In the genomic region with DNA sequence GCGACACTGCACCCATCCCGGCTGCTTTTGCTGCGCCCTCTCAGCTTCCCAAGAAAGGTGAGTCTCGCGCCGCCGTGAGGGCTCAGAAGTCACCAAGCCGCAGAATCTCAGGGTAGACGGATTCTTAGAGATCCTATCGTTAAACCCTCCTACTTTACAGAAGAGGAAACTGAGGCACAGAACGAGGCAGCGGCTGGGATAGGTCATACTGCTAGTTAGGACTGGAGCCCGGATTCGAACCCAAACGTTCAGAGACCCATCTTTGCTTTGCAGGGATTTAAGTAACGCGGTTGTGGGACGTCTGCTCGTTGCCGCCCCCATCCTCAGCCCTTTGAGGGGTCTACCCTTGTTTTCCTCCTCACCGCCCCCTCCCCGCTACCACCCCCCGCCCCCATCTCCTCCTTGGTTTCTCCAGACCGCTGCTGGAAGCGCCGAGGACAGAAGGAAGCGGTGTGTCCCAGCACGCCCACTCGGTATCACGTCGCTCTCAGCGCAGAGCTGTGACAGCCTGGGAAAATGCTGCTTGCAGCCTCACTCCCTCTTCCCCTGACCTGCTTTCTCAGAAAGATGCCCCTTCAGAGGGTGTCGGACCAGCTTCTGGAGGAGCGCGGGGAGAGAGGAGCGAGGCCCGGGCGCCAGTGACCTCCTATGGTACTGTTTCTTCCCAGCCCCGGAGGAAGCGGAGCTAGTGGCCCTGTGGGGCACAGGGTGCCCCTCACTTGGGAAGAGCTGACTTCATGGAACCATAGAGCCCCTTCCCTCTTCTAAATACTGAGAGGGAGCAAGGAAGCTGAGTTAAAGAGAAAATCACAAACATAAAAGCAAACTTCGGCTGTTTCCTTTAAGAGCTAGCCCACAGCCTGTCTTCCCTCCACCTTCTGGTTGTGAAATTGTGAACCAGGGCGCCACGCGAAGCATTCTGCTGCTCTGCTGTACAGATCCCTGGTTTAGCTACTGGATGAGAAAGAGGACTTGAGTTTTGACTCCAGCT, we compare ENCODE assay signal across 7 cellular contexts. TPM values are rescaled to one million over a fixed set of nuclear protein-coding genes. Genes with fewer than 3 reads are reported as not detected.
DNase-seq lines count a peak whose midpoint lies in the region; ATAC-seq, FAIRE-seq and TF ChIP-seq lines count a peak whose summit lies in the region.

No MANE protein-coding gene starts in this region.

- H3K9ac ChIP-seq in HUES6 (ENCODE audit: low read length): peak overlapping the region; percentile 46
- H3K9ac ChIP-seq in kidney (ENCODE audit: low read length in 2 of 2): peak overlapping the region; percentile 72 to 74

- FAIRE-seq in kidney (lab: Jason Lieb, UNC) (no peak), small intestine (lab: Jason Lieb, UNC) (no peak)

- H3K27me3 ChIP-seq in HUES6 (ENCODE audit: control insufficient read depth, insufficient read depth, low read length): peaks cover 71% of the 10 kb centered on the region
- no peaks in the 10 kb centered on the region for H3K27me3 ChIP-seq in small intestine (ENCODE audit: control insufficient read depth in 2 of 2, insufficient read depth in 2 of 2, low read length in 2 of 2)

- ATAC-seq in GM18502 (IDR thresholded peaks at IDR 0.05; ENCODE audit: poor library complexity, unreplicated experiment): peak; percentile 34

- TF ChIP-seq CTCF in VCaP (conservative IDR thresholded peaks at IDR 0.05) (no peak), kidney (IDR thresholded peaks at IDR 0.05; ENCODE audit: borderline replicate concordance, extremely low read depth, insufficient read depth) (no peak)

- H3K36me3 ChIP-seq in HUES6 (ENCODE audit: control insufficient read depth, insufficient read depth, low read length): no peaks in the 10 kb centered on the region
- H3K36me3 ChIP-seq in kidney (ENCODE audit: control insufficient read depth in 1 of 2, insufficient read depth in 2 of 2, low read length in 2 of 2): no peaks in the 10 kb centered on the region
- no peaks in the 10 kb centered on the region for H3K36me3 ChIP-seq in small intestine (ENCODE audit: control insufficient read depth in 2 of 2, insufficient read depth in 2 of 2, low read length in 2 of 2)

- H3K4me1 ChIP-seq in HUES6 (ENCODE audit: control insufficient read depth, insufficient read depth, low read length) (no peaks in the 10 kb centered on the region), kidney (ENCODE audit: control insufficient read depth in 1 of 2, insufficient read depth in 1 of 2, low read depth in 1 of 2, low read length in 2 of 2) (peaks cover 0 to 3% of the 10 kb centered on the region in 2 donors), small intestine (ENCODE audit: control insufficient read depth in 2 of 2, insufficient read depth in 1 of 2, low read depth in 1 of 2, low read length in 1 of 2) (no peaks in the 10 kb centered on the region)

- H3K4me3 ChIP-seq in HUES6 (ENCODE audit: low read depth, low read length) (peak overlapping the region; percentile 66), kidney (ENCODE audit: low read length in 2 of 2) (peak overlapping the region; percentile 81 to 88), small intestine (ENCODE audit: low read depth in 1 of 2, low read length in 2 of 2) (peak overlapping the region; percentile 34 to 67)

- H3K9me3 ChIP-seq in HUES6 (ENCODE audit: control insufficient read depth, insufficient read depth, low read depth, low read length): no peaks in the 10 kb centered on the region
- no peaks in the 10 kb centered on the region for H3K9me3 ChIP-seq in kidney (ENCODE audit: control insufficient read depth in 1 of 2, low read length in 2 of 2)
- no peaks in the 10 kb centered on the region for H3K9me3 ChIP-seq in small intestine (ENCODE audit: control insufficient read depth, low read depth)

- WGBS in small intestine, 3 donors: 0 to 1% (median 1%) methylated on average over 41 to 44 of the region's 44 CpGs

- DNase-seq in cerebellar cortex (ENCODE audit: low spot score) (peak; percentile 35), kidney (peak; percentile 75), small intestine (peak; percentile 37), MV-4-11 (lab: John Stamatoyannopoulos, UW) (no peak)

- intact Hi-C loops in kidney (cut with DNase I): no loop called here

- H3K27ac ChIP-seq in HUES6 (ENCODE audit: low read depth, low read length): no peak overlapping the region
- peak overlapping the region; percentile 78 for H3K27ac ChIP-seq in VCaP
- no peak overlapping the region for H3K27ac ChIP-seq in kidney (ENCODE audit: low read depth in 2 of 2, low read length in 2 of 2)
- peak overlapping the region in 1 of 2 donors; percentile 32 for H3K27ac ChIP-seq in small intestine (ENCODE audit: low read depth in 1 of 2, low read length in 1 of 2)

RNA-seq across cellular contexts. Expression of a gene that starts 0.6 kb away (rescaled TPM):
- total RNA-seq in kidney: 10.0 TPM
- polyA plus RNA-seq in kidney (ENCODE audit: insufficient read depth, low read depth, low replicate concordance) (1.7 TPM), small intestine (1 to 10 TPM in 1 of 3 donors, under 1 TPM in 2; 0.45 to 1.5 (median 0.81) TPM)
